In genomic region chr19:44719262-44719701, GRCh38 we compare ENCODE assay signal across 1 cellular context.
TF ChIP-seq lines count a peak whose summit lies in the region.

No MANE protein-coding gene starts in this region.

TF ChIP-seq in IMR-90, 13 proteins besides CTCF, POLR2A, EP300 and RAD21:
- TF ChIP-seq MAFK (IDR thresholded peaks at IDR 0.05; ENCODE audit: low read depth, low read length) (no peak), SMC3 (IDR thresholded peaks at IDR 0.05; ENCODE audit: low read depth, low read length) (no peak), ELK1 (IDR thresholded peaks at IDR 0.05; ENCODE audit: borderline replicate concordance, low read depth, low read length) (no peak), RFX5 (IDR thresholded peaks at IDR 0.05; ENCODE audit: low read depth, low read length) (no peak), MAZ (IDR thresholded peaks at IDR 0.05; ENCODE audit: borderline replicate concordance, low read depth, low read length) (no peak), MXI1 (IDR thresholded peaks at IDR 0.05; ENCODE audit: borderline replicate concordance, low read depth, low read length) (no peak), BHLHE40 (IDR thresholded peaks at IDR 0.05; ENCODE audit: low read depth, low read length) (no peak), FOS (IDR thresholded peaks at IDR 0.05; ENCODE audit: low read depth, low read length) (no peak), CEBPB (IDR thresholded peaks at IDR 0.05; ENCODE audit: low read depth, low read length) (no peak), NFE2L2 (IDR thresholded peaks at IDR 0.05; ENCODE audit: low read depth, low read length) (no peak), CHD1 (IDR thresholded peaks at IDR 0.05; ENCODE audit: low read depth, low read length) (no peak), RCOR1 (IDR thresholded peaks at IDR 0.05; ENCODE audit: insufficient replicate concordance, low read length) (no peak), USF2 (IDR thresholded peaks at IDR 0.05; ENCODE audit: low read depth, low read length) (no peak)
